ENCODE assay signal across 24 cellular contexts in the genomic region with DNA sequence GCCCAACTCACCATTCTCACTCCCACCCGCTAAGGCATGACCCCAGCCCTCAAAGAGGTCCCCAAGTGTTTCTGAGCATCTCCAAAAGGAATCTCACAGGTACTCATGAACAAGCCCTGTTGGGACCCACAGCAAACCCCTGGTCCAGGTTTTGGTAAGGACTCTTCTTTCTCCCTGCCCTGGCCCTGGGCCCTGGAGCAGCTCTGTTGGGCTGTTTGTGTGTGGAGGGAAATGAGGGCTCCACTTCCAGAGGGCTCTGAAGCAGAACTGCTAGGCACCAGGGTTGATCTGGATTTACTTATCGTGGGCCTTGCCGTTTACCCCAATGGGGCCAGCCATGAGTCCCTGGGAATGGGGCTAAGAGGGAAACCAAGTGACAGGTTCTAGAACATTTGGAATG.
"Had no signal": no experiment of that assay in that cellular context is flagged by ENCODE, and none has a peak within 500 bp of the region (broad histone marks: within the 10 kb centered on the region; RNA-seq: fewer than 3 reads in every experiment).

No MANE protein-coding gene starts in this region.

- H3K4me1 ChIP-seq: stomach, suprapubic skin, testis, tibial artery, tibial nerve, transverse colon, upper lobe of left lung, upper lobe of right lung, uterus, vagina had no signal

- H3K4me3 ChIP-seq: stomach, suprapubic skin, testis, thoracic aorta, thyroid gland, tibial artery, tibial nerve, transverse colon, upper lobe of left lung, upper lobe of right lung, uterus, vagina had no signal

- DNase-seq: stimulated activated CD4-positive, alpha-beta T cell treated with anti-CD3 and anti-CD28 coated beads, Interleukin-2, amount 100 ng/mL, for 48 hours; stimulated activated CD4-positive, alpha-beta T cell treated with anti-CD3 and anti-CD28 coated beads, Interleukin-4, amount 100 ng/mL, for 1 hour; stimulated activated CD4-positive, alpha-beta T cell treated with anti-CD3 and anti-CD28 coated beads, Interleukin-4, amount 100 ng/mL, for 24 hours; stimulated activated CD4-positive, alpha-beta T cell treated with anti-CD3 and anti-CD28 coated beads, Interleukin-4, amount 100 ng/mL, for 4 hours; stimulated activated CD8-positive, alpha-beta memory T cell treated with anti-CD3 and anti-CD28 coated beads, Interleukin-4, amount 100 ng/mL, for 48 hours; stimulated activated naive B cell treated with anti-CD40 and anti-IgM and Interleukin-4, amounts not matched to agents 10 μg/mL and 1 μg/mL and 100 μg/mL, for 72 hours; stimulated activated naive CD4-positive, alpha-beta T cell; stimulated activated naive CD4-positive, alpha-beta T cell treated with Interleukin-2 at 50 U/mL for 16 hours; stimulated activated naive CD8-positive, alpha-beta T cell treated with anti-CD3 and anti-CD28 coated beads, Interleukin-15, amount 100 ng/mL, for 72 hours; stimulated activated naive CD8-positive, alpha-beta T cell treated with anti-CD3 and anti-CD28 coated beads, Interleukin-15, Interleukin-2, amounts not matched to agents 100 U/mL and 50 U/mL, for 24 hours; stomach; substantia nigra; testis; thyroid gland; tibial artery; transverse colon; trophoblast cell; upper lobe of left lung; upper lobe of right lung; uterus had no signal

- H3K27ac ChIP-seq: stomach, suprapubic skin, testis, thoracic aorta, thyroid gland, tibial artery, tibial nerve, transverse colon, upper lobe of left lung, upper lobe of right lung, uterus, vagina had no signal

- H3K36me3 ChIP-seq: stomach, suprapubic skin, thoracic aorta, thyroid gland, tibial artery, tibial nerve, transverse colon, upper lobe of left lung, upper lobe of right lung, uterus, vagina had no signal

- H3K27me3 ChIP-seq: stomach, testis, thyroid gland, tibial nerve, transverse colon, upper lobe of left lung, upper lobe of right lung, uterus, vagina had no signal

- H3K9me3 ChIP-seq: testis, thyroid gland, transverse colon, uterus had no signal
